1 cellular context compared by ENCODE assay signal in the genomic region with DNA sequence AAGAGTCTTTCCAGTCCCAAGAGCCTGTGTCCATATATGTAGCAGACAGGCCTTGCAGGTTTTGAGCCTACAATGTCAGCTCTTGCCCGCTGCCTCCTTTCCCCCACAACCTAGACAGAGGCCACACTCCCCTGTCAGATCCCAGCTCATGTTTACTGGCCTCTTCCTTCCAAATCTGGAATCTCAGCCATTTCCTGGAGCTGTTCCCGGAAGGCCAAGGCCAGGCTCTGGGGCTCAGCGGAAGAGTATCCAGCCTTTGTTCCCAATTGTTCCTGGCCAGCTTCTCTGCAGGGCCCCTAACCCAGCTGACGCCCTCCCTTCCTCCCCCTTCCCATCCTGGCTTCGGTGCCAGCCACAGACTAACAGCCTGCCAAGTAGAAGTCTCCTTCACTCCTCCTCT.
TF ChIP-seq lines count a peak whose summit lies in the region.

No MANE protein-coding gene starts in this region.

TF ChIP-seq in HCT116, 20 proteins besides CTCF, POLR2A, EP300 and RAD21:
- no peak for TF ChIP-seq CBX3 (IDR thresholded peaks at IDR 0.05; ENCODE audit: low read depth)
- TF ChIP-seq EZH2phosphoT487 (IDR thresholded peaks at IDR 0.05; ENCODE audit: borderline replicate concordance) = no peak
- no peak for TF ChIP-seq SIN3A (IDR thresholded peaks at IDR 0.05; ENCODE audit: low read depth)
- TF ChIP-seq EZH2 (IDR thresholded peaks at IDR 0.05) = no peak
- peak; percentile 6; the same call in 1 of the 2 replicates for TF ChIP-seq POLR2AphosphoS5 (IDR thresholded peaks at IDR 0.05; ENCODE audit: low read depth, low read length)
- TF ChIP-seq, protein P1, sequence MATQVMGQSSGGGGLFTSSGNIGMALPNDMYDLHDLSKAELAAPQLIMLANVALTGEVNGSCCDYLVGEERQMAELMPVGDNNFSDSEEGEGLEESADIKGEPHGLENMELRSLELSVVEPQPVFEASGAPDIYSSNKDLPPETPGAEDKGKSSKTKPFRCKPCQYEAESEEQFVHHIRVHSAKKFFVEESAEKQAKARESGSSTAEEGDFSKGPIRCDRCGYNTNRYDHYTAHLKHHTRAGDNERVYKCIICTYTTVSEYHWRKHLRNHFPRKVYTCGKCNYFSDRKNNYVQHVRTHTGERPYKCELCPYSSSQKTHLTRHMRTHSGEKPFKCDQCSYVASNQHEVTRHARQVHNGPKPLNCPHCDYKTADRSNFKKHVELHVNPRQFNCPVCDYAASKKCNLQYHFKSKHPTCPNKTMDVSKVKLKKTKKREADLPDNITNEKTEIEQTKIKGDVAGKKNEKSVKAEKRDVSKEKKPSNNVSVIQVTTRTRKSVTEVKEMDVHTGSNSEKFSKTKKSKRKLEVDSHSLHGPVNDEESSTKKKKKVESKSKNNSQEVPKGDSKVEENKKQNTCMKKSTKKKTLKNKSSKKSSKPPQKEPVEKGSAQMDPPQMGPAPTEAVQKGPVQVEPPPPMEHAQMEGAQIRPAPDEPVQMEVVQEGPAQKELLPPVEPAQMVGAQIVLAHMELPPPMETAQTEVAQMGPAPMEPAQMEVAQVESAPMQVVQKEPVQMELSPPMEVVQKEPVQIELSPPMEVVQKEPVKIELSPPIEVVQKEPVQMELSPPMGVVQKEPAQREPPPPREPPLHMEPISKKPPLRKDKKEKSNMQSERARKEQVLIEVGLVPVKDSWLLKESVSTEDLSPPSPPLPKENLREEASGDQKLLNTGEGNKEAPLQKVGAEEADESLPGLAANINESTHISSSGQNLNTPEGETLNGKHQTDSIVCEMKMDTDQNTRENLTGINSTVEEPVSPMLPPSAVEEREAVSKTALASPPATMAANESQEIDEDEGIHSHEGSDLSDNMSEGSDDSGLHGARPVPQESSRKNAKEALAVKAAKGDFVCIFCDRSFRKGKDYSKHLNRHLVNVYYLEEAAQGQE (IDR thresholded peaks at IDR 0.05; ENCODE audit: low read depth) = no peak
- TF ChIP-seq SRF (IDR thresholded peaks at IDR 0.05; ENCODE audit: low read depth) = no peak
